In the genomic region with DNA sequence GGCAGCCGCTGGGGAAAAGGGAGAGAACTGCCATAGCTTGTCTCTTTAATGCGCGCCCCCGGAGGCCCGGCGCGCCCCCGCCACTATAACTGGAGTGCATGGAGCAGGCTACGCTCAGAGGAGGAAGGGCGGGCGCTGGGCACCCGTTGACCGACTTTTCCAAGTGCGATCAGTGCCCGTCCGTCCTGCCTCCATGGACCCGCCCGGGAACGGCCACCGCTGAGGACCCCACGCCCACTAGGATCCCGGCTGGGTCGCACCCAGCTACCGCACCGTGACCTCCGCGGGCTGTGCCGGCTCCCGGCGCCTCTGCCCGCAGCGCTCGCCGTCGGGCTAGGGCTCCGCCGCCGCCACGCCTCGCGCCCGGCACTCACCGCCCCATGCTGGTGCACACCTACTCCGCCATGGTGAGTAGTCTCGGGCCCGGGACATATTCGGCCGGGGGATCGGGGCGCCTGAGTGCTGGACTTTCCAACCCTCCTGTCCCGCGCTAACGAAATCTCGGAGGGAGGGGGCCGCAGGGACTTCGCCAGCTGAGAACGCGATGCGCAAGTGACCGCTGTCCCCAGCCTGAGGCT, we compare ENCODE assay signal across 8 cellular contexts. TPM values are rescaled to one million over a fixed set of nuclear protein-coding genes. Genes with fewer than 3 reads are reported as not detected.
DNase-seq lines count a peak whose midpoint lies in the region; ATAC-seq lines count a peak whose summit lies in the region.

A gene (plus strand): TSS at position 117 of the 578 bp plus-strand sequence. CDS start 264 bp downstream, at position 381.

- H3K4me3 ChIP-seq in trophoblast cell (ENCODE audit: low read depth, low read length) = peak within 1 kb of the TSS; percentile 78

- no peaks in the 10 kb centered on the region for H3K36me3 Mint-ChIP-seq in activated T-helper 2 cell treated with anti-CD3 and anti-CD28 coated beads, Interferon-gamma antibody, Interleukin-2, Interleukin-4, amounts not matched to agents 10 μg/mL and 5 μg/mL and 100 μg/mL, durations not matched to agents 14 hours and 24 hours and 36 hours (ENCODE audit: low read depth)

- H3K14ac ChIP-seq in trophoblast cell (ENCODE audit: low read length) = peak within 1 kb of the TSS; percentile 86

- H3K9ac ChIP-seq in trophoblast cell (ENCODE audit: low read length) = peak within 1 kb of the TSS; percentile 67

- H2AFZ ChIP-seq in trophoblast cell (ENCODE audit: insufficient read depth, low read length, poor library complexity) = peak within 1 kb of the TSS; percentile 53

- H3K23ac ChIP-seq in trophoblast cell (ENCODE audit: low read length) = no peak within 1 kb of the TSS

- no CpG with 5 or more reads among the region's 60 CpGs for WGBS in trophoblast cell (ENCODE audit: extremely low coverage, insufficient coverage, insufficient read length)

- H3K4me1 Mint-ChIP-seq in activated T-helper 2 cell treated with anti-CD3 and anti-CD28 coated beads, Interferon-gamma antibody, Interleukin-2, Interleukin-4, amounts not matched to agents 10 μg/mL and 5 μg/mL and 100 μg/mL, durations not matched to agents 14 hours and 24 hours and 36 hours (ENCODE audit: low read depth) = peaks cover 18% of the 10 kb centered on the region

- peak within 1 kb of the TSS; percentile 79 for H2BK120ac ChIP-seq in trophoblast cell (ENCODE audit: insufficient read depth, low read length, poor library complexity)

- peak within 1 kb of the TSS; percentile 41 for H3K4ac ChIP-seq in trophoblast cell (ENCODE audit: low read depth, low read length)

- peak within 1 kb of the TSS; percentile 13 for H3K4me3 Mint-ChIP-seq in activated T-helper 2 cell treated with anti-CD3 and anti-CD28 coated beads, Interferon-gamma antibody, Interleukin-2, Interleukin-4, amounts not matched to agents 10 μg/mL and 5 μg/mL and 100 μg/mL, durations not matched to agents 14 hours and 24 hours and 36 hours (ENCODE audit: low read depth)

- peak within 1 kb of the TSS; percentile 56 for H4K12ac ChIP-seq in trophoblast cell (ENCODE audit: low read depth, low read length)

- peak within 1 kb of the TSS; percentile 18 for H2BK5ac ChIP-seq in trophoblast cell (ENCODE audit: low read depth, low read length, poor library complexity)

- no peaks in the 10 kb centered on the region for H3K36me3 ChIP-seq in trophoblast cell (ENCODE audit: control insufficient read depth in 1 of 2, insufficient read depth in 2 of 2, low read length in 2 of 2)

- ATAC-seq in HG03159 (IDR thresholded peaks at IDR 0.05; ENCODE audit: unreplicated experiment) = no peak

- no peaks in the 10 kb centered on the region for H3K9me3 ChIP-seq in trophoblast cell (ENCODE audit: insufficient read depth, low read depth, low read length)

- peak within 1 kb of the TSS; percentile 90 for H3K18ac ChIP-seq in trophoblast cell (ENCODE audit: low read length)

- peaks cover 56 to 62% of the 10 kb centered on the region in 2 experiments for H3K4me1 ChIP-seq in trophoblast cell (ENCODE audit: control insufficient read depth in 1 of 2, insufficient read depth in 2 of 2, low read length in 2 of 2)

- intact Hi-C loops in activated T-helper 2 cell treated with anti-CD3 and anti-CD28 coated beads, Interferon-gamma antibody, Interleukin-2, Interleukin-4, amounts not matched to agents 10 μg/mL and 5 μg/mL and 100 μg/mL, durations not matched to agents 14 hours and 24 hours and 36 hours (cut with micrococcal nuclease) = no loop called here
- intact Hi-C loops in cardiac septum (cut with DNase I) = no loop called here

- H3K9me3 Mint-ChIP-seq in activated T-helper 2 cell treated with anti-CD3 and anti-CD28 coated beads, Interferon-gamma antibody, Interleukin-2, Interleukin-4, amounts not matched to agents 10 μg/mL and 5 μg/mL and 100 μg/mL, durations not matched to agents 14 hours and 24 hours and 36 hours = no peaks in the 10 kb centered on the region

- H4K8ac ChIP-seq in trophoblast cell (ENCODE audit: low read depth, low read length) = peak within 1 kb of the TSS; percentile 74

- peaks cover 46% of the 10 kb centered on the region for H3K79me1 ChIP-seq in trophoblast cell (ENCODE audit: low read length)

- H3K27me3 Mint-ChIP-seq in activated T-helper 2 cell treated with anti-CD3 and anti-CD28 coated beads, Interferon-gamma antibody, Interleukin-2, Interleukin-4, amounts not matched to agents 10 μg/mL and 5 μg/mL and 100 μg/mL, durations not matched to agents 14 hours and 24 hours and 36 hours (ENCODE audit: low read depth) = peaks cover 41% of the 10 kb centered on the region

- H3K27ac Mint-ChIP-seq in activated T-helper 2 cell treated with anti-CD3 and anti-CD28 coated beads, Interferon-gamma antibody, Interleukin-2, Interleukin-4, amounts not matched to agents 10 μg/mL and 5 μg/mL and 100 μg/mL, durations not matched to agents 14 hours and 24 hours and 36 hours = no peak within 1 kb of the TSS

- H3K27ac ChIP-seq in trophoblast cell (ENCODE audit: low read depth, low read length) = no peak within 1 kb of the TSS

- peak within 1 kb of the TSS; percentile 71 for H2BK12ac ChIP-seq in trophoblast cell (ENCODE audit: low read length)

- peak within 1 kb of the TSS; percentile 64 for H4K91ac ChIP-seq in trophoblast cell (ENCODE audit: low read depth, low read length)

- H2AK5ac ChIP-seq in trophoblast cell (ENCODE audit: low read length) = peak within 1 kb of the TSS; percentile 25

- peaks cover 5% of the 10 kb centered on the region for H3K27me3 ChIP-seq in trophoblast cell (ENCODE audit: insufficient read depth, low read length)

- peak within 1 kb of the TSS; percentile 82 for H3K4me2 ChIP-seq in trophoblast cell (ENCODE audit: low read length)

- H3K79me2 ChIP-seq in trophoblast cell (ENCODE audit: control insufficient read depth, insufficient read depth, low read length, poor library complexity) = peaks cover 17% of the 10 kb centered on the region

- DNase-seq in NCI-H748 (lab: John Stamatoyannopoulos, UW; ENCODE audit: unreplicated experiment) (peak; percentile 47), NCI-H748 treated with DMSO at 0.1 percent for 48 hours (lab: John Stamatoyannopoulos, UW) (no peak), cardiac septum (ENCODE audit: low spot score) (peak; percentile 67), trophoblast cell (peak; percentile 23 to 50), NAMALWA (ENCODE audit: low spot score) (no peak)
- no peak for DNase-seq in activated T-helper 2 cell treated with anti-CD3 and anti-CD28 coated beads, Interferon-gamma antibody, Interleukin-2, Interleukin-4, amounts not matched to agents 10 μg/mL and 5 μg/mL and 100 μg/mL, durations not matched to agents 14 hours and 24 hours and 36 hours (ENCODE audit: low spot score)
- no peak for DNase-seq in activated CD4-positive, alpha-beta T cell treated with anti-CD3 and anti-CD28 coated beads, Interleukin-2, amount 50 U/mL, for 1 hour

RNA-seq across cellular contexts. Expression of the gene that starts here (rescaled TPM):
- 0.50 and 0.51 TPM in 2 replicates for total RNA-seq in activated T-helper 2 cell treated with anti-CD3 and anti-CD28 coated beads, Interferon-gamma antibody, Interleukin-2, Interleukin-4, amounts not matched to agents 10 μg/mL and 5 μg/mL and 100 μg/mL, durations not matched to agents 14 hours and 24 hours and 36 hours
- 0.48 TPM for total RNA-seq in cardiac septum
- 3.7 and 4.0 TPM in 2 replicates for polyA plus RNA-seq in trophoblast cell (2013)

Comparison
In these comparisons a context has a peak if more than half of its experiments do, and no peak if none do; other contexts are left out.
1. DNase-seq: peak in NCI-H748 (single experiment) and trophoblast cell (2 of 2); none in NCI-H748 treated with DMSO at 0.1 percent for 48 hours (single experiment), activated T-helper 2 cell treated with anti-CD3 and anti-CD28 coated beads, Interferon-gamma antibody, Interleukin-2, Interleukin-4, amounts not matched to agents 10 μg/mL and 5 μg/mL and 100 μg/mL, durations not matched to agents 14 hours and 24 hours and 36 hours (single experiment), activated CD4-positive, alpha-beta T cell treated with anti-CD3 and anti-CD28 coated beads, Interleukin-2, amount 50 U/mL, for 1 hour (single experiment) and NAMALWA (single experiment).
2. Peak in DNase-seq in cardiac septum; RNA of the gene not detected or under 1 TPM.